11 cellular contexts compared by ENCODE assay signal in genomic region chr16:17304124-17304813, GRCh38.
DNase-seq lines count a peak whose midpoint lies in the region; ATAC-seq, FAIRE-seq and TF ChIP-seq lines count a peak whose summit lies in the region.
"Had no signal": no experiment of that assay in that cellular context is flagged by ENCODE, and none has a peak within 500 bp of the region (broad histone marks: within the 10 kb centered on the region; RNA-seq: fewer than 3 reads in every experiment).

No MANE protein-coding gene starts in this region.

- peak; percentile 71 for ATAC-seq in left colon
- no peak for ATAC-seq in T-cell (replicated peaks in 1 of 4)

- WGBS in suprapubic skin: 39% methylated on average over 7 of the region's 7 CpGs

- H3K36me3 Mint-ChIP-seq in astrocyte (ENCODE audit: low read depth, unreplicated experiment) (no peaks in the 10 kb centered on the region), T-cell (no peaks in the 10 kb centered on the region)

- no peaks in the 10 kb centered on the region for H3K27me3 ChIP-seq in astrocyte (ENCODE audit: insufficient read depth, low read length)
- no peaks in the 10 kb centered on the region for H3K27me3 ChIP-seq in suprapubic skin

- H2AFZ ChIP-seq in astrocyte (ENCODE audit: low read depth, low read length): no peak overlapping the region

- TF ChIP-seq EP300 in suprapubic skin (IDR thresholded peaks at IDR 0.05): no peak

- H3K9me3 ChIP-seq in astrocyte (ENCODE audit: insufficient read depth, low read depth, low read length): no peaks in the 10 kb centered on the region
- no peaks in the 10 kb centered on the region for H3K9me3 ChIP-seq in suprapubic skin

- H3K4me2 ChIP-seq in astrocyte (ENCODE audit: low read length): no peak overlapping the region

- H3K27ac Mint-ChIP-seq in astrocyte (ENCODE audit: unreplicated experiment) (no peak overlapping the region), T-cell (no peak overlapping the region)

- H3K4me1 Mint-ChIP-seq in astrocyte (ENCODE audit: low read depth, unreplicated experiment): peaks cover 24% of the 10 kb centered on the region
- H3K4me1 Mint-ChIP-seq in T-cell: peaks cover 51 to 68% (median 61%) of the 10 kb centered on the region in 3 donors

- POLR2A ChIA-PET in T-cell (lab: Charles Lee): no interaction called here

- H3K36me3 ChIP-seq in astrocyte (ENCODE audit: insufficient read depth, low read length) (no peaks in the 10 kb centered on the region), suprapubic skin (no peaks in the 10 kb centered on the region)

- no peak overlapping the region for H3K9ac ChIP-seq in astrocyte (ENCODE audit: low read length)

- H3K4me3 ChIP-seq in astrocyte (ENCODE audit: insufficient read depth, low read depth, low read length): no peak overlapping the region
- no peak overlapping the region for H3K4me3 ChIP-seq in suprapubic skin

- peaks cover 37% of the 10 kb centered on the region for H3K79me2 ChIP-seq in astrocyte (ENCODE audit: insufficient read depth, low read length)

- intact Hi-C loops in left colon (cut with DNase I, micrococcal nuclease): loop anchor here in 1 of 2 donors (10.0 kb wide), 1 partner anchor 161 kb away; no protein-coding TSS in a partner anchor

- H3K9me3 Mint-ChIP-seq in astrocyte (ENCODE audit: unreplicated experiment): no peaks in the 10 kb centered on the region
- no peaks in the 10 kb centered on the region for H3K9me3 Mint-ChIP-seq in T-cell

- H3K4me3 Mint-ChIP-seq in astrocyte (ENCODE audit: unreplicated experiment): no peak overlapping the region
- no peak overlapping the region for H3K4me3 Mint-ChIP-seq in T-cell

- H4K20me1 ChIP-seq in astrocyte (ENCODE audit: insufficient read depth, low read length): peaks cover 93% of the 10 kb centered on the region

- H3K4me1 ChIP-seq in astrocyte (ENCODE audit: insufficient read depth, low read length): peaks cover 8% of the 10 kb centered on the region
- H3K4me1 ChIP-seq in suprapubic skin: peaks cover 43% of the 10 kb centered on the region

- H3K27me3 Mint-ChIP-seq in astrocyte (ENCODE audit: low read depth, unreplicated experiment) (no peaks in the 10 kb centered on the region), T-cell (no peaks in the 10 kb centered on the region)

- no peak overlapping the region for H3K27ac ChIP-seq in astrocyte (ENCODE audit: low read depth, low read length)
- H3K27ac ChIP-seq in suprapubic skin: peak overlapping the region; percentile 30

- TF ChIP-seq CTCF in astrocyte (IDR thresholded peaks at IDR 0.05; ENCODE audit: insufficient read depth, low read depth, low read length) (no peak), suprapubic skin (IDR thresholded peaks at IDR 0.05) (no peak)

- no peak for TF ChIP-seq POLR2A in suprapubic skin (IDR thresholded peaks at IDR 0.05)

- CTCF ChIA-PET in T-cell (lab: Charles Lee): interaction anchor here in 1 of 2 donors (0.6 kb wide), 1 partner anchor 93 kb away, joined by 3 read pairs; no protein-coding TSS in a partner anchor

- DNase-seq in LoVo (ENCODE audit: low spot score) (peak; percentile 81), astrocyte (ENCODE audit: low read depth) (peak; percentile 30), left colon (peak in 1 of 2 donors; percentile 55), suprapubic skin (ENCODE audit: low spot score in 2 of 2) (no peak), T-cell (no peak)
- DNase-seq in activated T-cell treated with anti-CD3 and anti-CD28 coated beads, Interleukin-2, amount 50 U/mL, for 48 hours: no peak
- DNase-seq in activated CD8-positive, alpha-beta memory T cell treated with anti-CD3 and anti-CD28 coated beads, Interleukin-2, amount 50 U/mL, for 48 hours: no peak
- DNase-seq: activated CD4-positive, alpha-beta T cell treated with anti-CD3 and anti-CD28 coated beads for 1 hour; activated effector memory CD4-positive, alpha-beta T cell treated with anti-CD3 and anti-CD28 coated beads, Interleukin-2, amount 50 U/mL, for 16 hours; NCI-H187 treated with DMSO at 0.1 percent for 48 hours; stimulated activated CD4-positive, alpha-beta T cell treated with anti-CD3 and anti-CD28 coated beads, Interleukin-4, amount 100 ng/mL, for 24 hours had no signal

- no peak for FAIRE-seq in astrocyte (lab: Jason Lieb, UNC)

Comparison
In these comparisons a context has a peak if more than half of its experiments do, and no peak if none do; other contexts are left out.
1. DNase-seq: peak in LoVo (single experiment) and astrocyte (single experiment); none in suprapubic skin (0 of 2), activated T-cell treated with anti-CD3 and anti-CD28 coated beads, Interleukin-2, amount 50 U/mL, for 48 hours (0 of 2), activated CD8-positive, alpha-beta memory T cell treated with anti-CD3 and anti-CD28 coated beads, Interleukin-2, amount 50 U/mL, for 48 hours (single experiment) and T-cell (0 of 34).